ENCODE assay signal across 26 cellular contexts in the genomic region with DNA sequence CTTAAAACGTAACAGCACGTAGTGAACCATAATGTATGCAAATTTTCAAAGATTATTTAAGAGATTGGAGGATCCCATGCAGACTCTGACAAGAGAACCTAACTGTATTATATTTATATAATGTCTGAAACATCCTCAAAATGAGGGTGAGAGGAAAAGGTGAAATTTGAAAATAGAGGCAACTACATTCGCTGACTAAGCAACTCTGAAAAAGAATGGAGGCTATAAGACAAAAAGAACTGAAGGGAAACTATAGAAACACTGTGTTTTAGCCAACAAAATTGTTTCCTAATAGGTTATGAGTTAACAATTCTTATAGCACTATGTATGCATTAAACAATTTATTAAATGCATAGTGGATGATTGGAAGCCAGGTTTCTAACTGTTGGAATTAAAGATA.
DNase-seq lines count a peak whose midpoint lies in the region; ATAC-seq, FAIRE-seq and TF ChIP-seq lines count a peak whose summit lies in the region.
"Had no signal": no experiment of that assay in that cellular context is flagged by ENCODE, and none has a peak within 500 bp of the region (broad histone marks: within the 10 kb centered on the region; RNA-seq: fewer than 3 reads in every experiment).

No MANE protein-coding gene starts in this region.

- intact Hi-C loops in HepG2 (cut with micrococcal nuclease; ENCODE audit: unreplicated experiment) (no loop called here), right lobe of liver (cut with DNase I) (no loop called here), kidney (cut with DNase I) (no loop called here)

- H3K4me1 ChIP-seq in HepG2 (ENCODE audit: insufficient read depth, low read length) (no peaks in the 10 kb centered on the region), right lobe of liver (no peaks in the 10 kb centered on the region), astrocyte (ENCODE audit: insufficient read depth, low read length) (no peaks in the 10 kb centered on the region), kidney (ENCODE audit: control insufficient read depth in 1 of 2, insufficient read depth in 1 of 2, low read depth in 1 of 2, low read length in 2 of 2) (no peaks in the 10 kb centered on the region)
- H3K4me1 ChIP-seq: BE2C, BLaER1 had no signal

- no peak overlapping the region for H3K4me2 ChIP-seq in HepG2 (ENCODE audit: low read depth, low read length)
- no peak overlapping the region for H3K4me2 ChIP-seq in astrocyte (ENCODE audit: low read length)
- H3K4me2 ChIP-seq: BLaER1 had no signal

- no peak overlapping the region for H3K4me3 ChIP-seq in HepG2 (replicated peaks in 1 of 3; ENCODE audit: insufficient read depth in 1 of 3, low read depth in 2 of 3, low read length in 3 of 3)
- H3K4me3 ChIP-seq in right lobe of liver = no peak overlapping the region
- H3K4me3 ChIP-seq in astrocyte (ENCODE audit: insufficient read depth, low read depth, low read length) = no peak overlapping the region
- H3K4me3 ChIP-seq in kidney (ENCODE audit: low read length in 2 of 2) = no peak overlapping the region
- H3K4me3 ChIP-seq: BLaER1, GM12878 had no signal

- no peak overlapping the region for H3K4me3 Mint-ChIP-seq in astrocyte (ENCODE audit: unreplicated experiment)
- H3K4me3 Mint-ChIP-seq: CD14-positive monocyte; CD4-positive, alpha-beta memory T cell; CD4-positive, CD25-positive, alpha-beta regulatory T cell; CD8-positive, alpha-beta memory T cell had no signal

- H3K36me3 ChIP-seq in HepG2 (replicated peaks in 1 of 2; ENCODE audit: control insufficient read depth in 1 of 2, insufficient read depth in 2 of 2, low read length in 2 of 2) (no peaks in the 10 kb centered on the region), right lobe of liver (no peaks in the 10 kb centered on the region), astrocyte (ENCODE audit: insufficient read depth, low read length) (no peaks in the 10 kb centered on the region), kidney (ENCODE audit: control insufficient read depth in 1 of 2, insufficient read depth in 2 of 2, low read length in 2 of 2) (no peaks in the 10 kb centered on the region)
- H3K36me3 ChIP-seq: BE2C, BLaER1 had no signal

- no peaks in the 10 kb centered on the region for H3K36me3 Mint-ChIP-seq in astrocyte (ENCODE audit: low read depth, unreplicated experiment)
- H3K36me3 Mint-ChIP-seq: CD14-positive monocyte; CD4-positive, alpha-beta memory T cell; CD4-positive, CD25-positive, alpha-beta regulatory T cell; CD8-positive, alpha-beta memory T cell had no signal

- CTCF ChIA-PET in HepG2 (lab: Yijun Ruan, JAX; ENCODE audit: low intra/inter-chr PET ratio, low total read pairs) = no interaction called here

- in situ Hi-C loops in HepG2 (cut with HindIII; ENCODE audit: extremely low pct_ligation_motif_present, low pct_unique_long_range_greater_than_20kb) = no loop called here

- H3K27me3 ChIP-seq in HepG2 (ENCODE audit: control insufficient read depth in 1 of 2, insufficient read depth in 2 of 2, low read length in 2 of 2) = no peaks in the 10 kb centered on the region
- no peaks in the 10 kb centered on the region for H3K27me3 ChIP-seq in right lobe of liver
- no peaks in the 10 kb centered on the region for H3K27me3 ChIP-seq in astrocyte (ENCODE audit: insufficient read depth, low read length)
- H3K27me3 ChIP-seq: BE2C had no signal

- H2AFZ ChIP-seq in HepG2 (ENCODE audit: low read length) (no peak overlapping the region), astrocyte (ENCODE audit: low read depth, low read length) (no peak overlapping the region)

- no peak overlapping the region for H3K9ac ChIP-seq in HepG2 (ENCODE audit: insufficient read depth, low read depth, low read length)
- no peak overlapping the region for H3K9ac ChIP-seq in astrocyte (ENCODE audit: low read length)
- no peak overlapping the region for H3K9ac ChIP-seq in kidney (ENCODE audit: low read length in 2 of 2)
- H3K9ac ChIP-seq: BLaER1 had no signal

- no peaks in the 10 kb centered on the region for H3K9me3 Mint-ChIP-seq in astrocyte (ENCODE audit: unreplicated experiment)

- TF ChIP-seq POLR2A in HepG2 (IDR thresholded peaks at IDR 0.05; ENCODE audit: insufficient read depth in 1 of 2, low read depth in 2 of 2, low read length in 2 of 2) (no peak), right lobe of liver (IDR thresholded peaks at IDR 0.05) (no peak)

- H3K79me2 ChIP-seq in HepG2 (ENCODE audit: insufficient read depth, low read length) (no peaks in the 10 kb centered on the region), astrocyte (ENCODE audit: insufficient read depth, low read length) (no peaks in the 10 kb centered on the region)

- BruUV-seq in HepG2 (replicated peaks; lab: Mats Ljungman, UMichigan) = no TSS peak

- DNase-seq in HepG2 (ENCODE audit: low spot score) = no peak
- no peak for DNase-seq in right lobe of liver
- DNase-seq in astrocyte (ENCODE audit: low read depth) = no peak
- no peak for DNase-seq in kidney
- DNase-seq in NCI-H1092 (lab: John Stamatoyannopoulos, UW) = no peak
- no peak for DNase-seq in activated T-cell treated with anti-CD3 and anti-CD28 coated beads for 4 hours
- DNase-seq: ACHN; BE2C; C1 segment of cervical spinal cord; CD4-positive, alpha-beta memory T cell; CD4-positive, CD25-positive, alpha-beta regulatory T cell; CD8-positive, alpha-beta memory T cell; COR-L47; DMS 273 treated with DMSO at 0.1 percent for 48 hours; DMS153; DMS53; DMS79; DND-41; EL; GDM1 had no signal

- no peak for TF ChIP-seq EP300 in HepG2 (IDR thresholded peaks at IDR 0.05; ENCODE audit: low read depth in 2 of 2, low read length in 2 of 2)
- no peak for TF ChIP-seq EP300 in HepG2 (CRISPR knock-in tag; IDR thresholded peaks at IDR 0.05; ENCODE audit: borderline replicate concordance)

- POLR2A ChIA-PET in HepG2 (lab: Yijun Ruan, JAX) = no interaction called here

- no peak overlapping the region for H3K27ac ChIP-seq in HepG2 (ENCODE audit: extremely low read length, insufficient read depth, low read length)
- H3K27ac ChIP-seq in right lobe of liver = no peak overlapping the region
- H3K27ac ChIP-seq in astrocyte (ENCODE audit: low read depth, low read length) = no peak overlapping the region
- H3K27ac ChIP-seq in kidney (ENCODE audit: low read depth in 2 of 2, low read length in 2 of 2) = no peak overlapping the region
- H3K27ac ChIP-seq: 22Rv1, BLaER1 had no signal

- ATAC-seq in HepG2 = no peak
- ATAC-seq in right lobe of liver = no peak
- ATAC-seq: GM12878 had no signal

- no peaks in the 10 kb centered on the region for H3K4me1 Mint-ChIP-seq in astrocyte (ENCODE audit: low read depth, unreplicated experiment)
- H3K4me1 Mint-ChIP-seq: CD14-positive monocyte; CD4-positive, alpha-beta memory T cell; CD4-positive, CD25-positive, alpha-beta regulatory T cell; CD8-positive, alpha-beta memory T cell had no signal

- FAIRE-seq in HepG2 (lab: Jason Lieb, UNC) (no peak), astrocyte (lab: Jason Lieb, UNC) (peak; percentile 63), kidney (lab: Jason Lieb, UNC) (peak; percentile 50)
- FAIRE-seq: GM12878, GM12892, GM18507 had no signal

- H3K9me3 ChIP-seq in HepG2 (ENCODE audit: low read length) (peaks cover 44% of the 10 kb centered on the region), right lobe of liver (no peaks in the 10 kb centered on the region), astrocyte (ENCODE audit: insufficient read depth, low read depth, low read length) (no peaks in the 10 kb centered on the region), kidney (ENCODE audit: control insufficient read depth in 1 of 2, low read length in 2 of 2) (no peaks in the 10 kb centered on the region)
- H3K9me3 ChIP-seq: BE2C, BLaER1 had no signal

- WGBS in HepG2 (ENCODE audit: low lambda C conversion rate) = 6% methylated on average over 3 of the region's 3 CpGs
- WGBS in right lobe of liver (ENCODE audit: insufficient coverage, low coverage, low lambda C conversion rate, missing lambda C conversion rate) = 44% methylated on average over 3 of the region's 3 CpGs

- H4K20me1 ChIP-seq in HepG2 (ENCODE audit: insufficient read depth, low read length) (no peaks in the 10 kb centered on the region), astrocyte (ENCODE audit: insufficient read depth, low read length) (no peaks in the 10 kb centered on the region)
- H4K20me1 ChIP-seq: BLaER1 had no signal

- H3K27me3 Mint-ChIP-seq in astrocyte (ENCODE audit: low read depth, unreplicated experiment) = no peaks in the 10 kb centered on the region
- H3K27me3 Mint-ChIP-seq: CD4-positive, alpha-beta memory T cell; CD4-positive, CD25-positive, alpha-beta regulatory T cell; CD8-positive, alpha-beta memory T cell had no signal

- no peak for TF ChIP-seq RAD21 in HepG2 (CRISPR knock-in tag; IDR thresholded peaks at IDR 0.05)

- TF ChIP-seq CTCF in HepG2 (CRISPR knock-in tag; IDR thresholded peaks at IDR 0.05) (no peak), right lobe of liver (IDR thresholded peaks at IDR 0.05) (no peak), astrocyte (IDR thresholded peaks at IDR 0.05; ENCODE audit: insufficient read depth, low read depth, low read length) (no peak), kidney (IDR thresholded peaks at IDR 0.05; ENCODE audit: borderline replicate concordance, extremely low read depth, insufficient read depth) (no peak)

- no peak overlapping the region for H3K27ac Mint-ChIP-seq in astrocyte (ENCODE audit: unreplicated experiment)
- H3K27ac Mint-ChIP-seq: CD14-positive monocyte; CD4-positive, alpha-beta memory T cell; CD4-positive, CD25-positive, alpha-beta regulatory T cell; CD8-positive, alpha-beta memory T cell had no signal

TF ChIP-seq in HepG2, 621 proteins besides CTCF, POLR2A, EP300 and RAD21 (continues in another document):
- TF ChIP-seq, protein P1, sequence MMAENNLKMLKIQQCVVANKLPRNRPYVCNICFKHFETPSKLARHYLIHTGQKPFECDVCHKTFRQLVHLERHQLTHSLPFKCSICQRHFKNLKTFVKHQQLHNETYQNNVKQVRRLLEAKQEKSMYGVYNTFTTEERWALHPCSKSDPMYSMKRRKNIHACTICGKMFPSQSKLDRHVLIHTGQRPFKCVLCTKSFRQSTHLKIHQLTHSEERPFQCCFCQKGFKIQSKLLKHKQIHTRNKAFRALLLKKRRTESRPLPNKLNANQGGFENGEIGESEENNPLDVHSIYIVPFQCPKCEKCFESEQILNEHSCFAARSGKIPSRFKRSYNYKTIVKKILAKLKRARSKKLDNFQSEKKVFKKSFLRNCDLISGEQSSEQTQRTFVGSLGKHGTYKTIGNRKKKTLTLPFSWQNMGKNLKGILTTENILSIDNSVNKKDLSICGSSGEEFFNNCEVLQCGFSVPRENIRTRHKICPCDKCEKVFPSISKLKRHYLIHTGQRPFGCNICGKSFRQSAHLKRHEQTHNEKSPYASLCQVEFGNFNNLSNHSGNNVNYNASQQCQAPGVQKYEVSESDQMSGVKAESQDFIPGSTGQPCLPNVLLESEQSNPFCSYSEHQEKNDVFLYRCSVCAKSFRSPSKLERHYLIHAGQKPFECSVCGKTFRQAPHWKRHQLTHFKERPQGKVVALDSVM (CRISPR knock-in tag; IDR thresholded peaks at IDR 0.05) = no peak
